17 cellular contexts compared by ENCODE assay signal in the genomic region with DNA sequence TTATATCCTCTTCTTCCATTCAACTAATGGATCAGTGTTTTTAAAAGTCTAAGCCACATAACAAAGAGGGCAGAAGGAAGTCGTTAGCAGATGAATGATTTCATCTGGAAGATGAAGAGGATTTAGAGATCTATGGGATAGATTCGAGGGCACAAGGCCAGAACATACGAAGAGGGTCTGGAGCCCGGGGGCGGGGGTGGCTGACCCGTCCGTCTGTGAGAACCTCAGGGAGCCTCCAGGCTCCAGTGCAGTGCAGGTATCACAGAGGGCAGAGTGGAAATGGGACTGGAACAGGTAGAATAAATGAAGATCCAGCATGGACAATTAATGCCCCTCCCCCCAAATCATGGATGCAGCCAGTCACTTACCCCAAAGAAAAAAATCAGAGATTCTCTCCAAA. TPM values are rescaled to one million over a fixed set of nuclear protein-coding genes. Genes with fewer than 3 reads are reported as not detected.
DNase-seq lines count a peak whose midpoint lies in the region; ATAC-seq and TF ChIP-seq lines count a peak whose summit lies in the region.
"Had no signal": no experiment of that assay in that cellular context is flagged by ENCODE, and none has a peak within 500 bp of the region (broad histone marks: within the 10 kb centered on the region; RNA-seq: fewer than 3 reads in every experiment).

No MANE protein-coding gene starts in this region.

- H3K36me3 Mint-ChIP-seq in CD4-positive, CD25-positive, alpha-beta regulatory T cell, result peaks cover 1% of the 10 kb centered on the region
- H3K36me3 Mint-ChIP-seq in CD4-positive, alpha-beta memory T cell, result peaks cover 0 to 5% of the 10 kb centered on the region in 2 donors
- H3K36me3 Mint-ChIP-seq in naive thymus-derived CD4-positive, alpha-beta T cell, result peaks cover 0 to 1% (median 0%) of the 10 kb centered on the region in 5 donors

- H3K9me3 Mint-ChIP-seq in CD4-positive, CD25-positive, alpha-beta regulatory T cell, result no peaks in the 10 kb centered on the region
- no peaks in the 10 kb centered on the region for H3K9me3 Mint-ChIP-seq in CD4-positive, alpha-beta memory T cell
- no peaks in the 10 kb centered on the region for H3K9me3 Mint-ChIP-seq in naive thymus-derived CD4-positive, alpha-beta T cell

- POLR2A ChIA-PET in CD4-positive, alpha-beta memory T cell (lab: Charles Lee; ENCODE audit: partially characterized antibody), result no interaction called here
- POLR2A ChIA-PET in naive thymus-derived CD4-positive, alpha-beta T cell (lab: Charles Lee), result interaction anchor here (0.8 kb wide), 1 partner anchor 545 kb away, joined by 3 read pairs; no protein-coding TSS in a partner anchor

- H3K4me1 ChIP-seq in CD4-positive, CD25-positive, alpha-beta regulatory T cell (ENCODE audit: control insufficient read depth, insufficient read depth, low read length, poor library complexity, severe bottlenecking), result peaks cover 29% of the 10 kb centered on the region
- peaks cover 23% of the 10 kb centered on the region for H3K4me1 ChIP-seq in CD4-positive, alpha-beta memory T cell (ENCODE audit: insufficient read depth, low read length)
- H3K4me1 ChIP-seq in naive thymus-derived CD4-positive, alpha-beta T cell (ENCODE audit: control insufficient read depth in 2 of 2, insufficient read depth in 2 of 2, low read length in 2 of 2), result peaks cover 6 to 20% of the 10 kb centered on the region in 2 donors

- DNase-seq in CD4-positive, CD25-positive, alpha-beta regulatory T cell, result no peak
- no peak for DNase-seq in CD4-positive, alpha-beta memory T cell
- DNase-seq in WERI-Rb-1 (peak; percentile 49), GM19240 (ENCODE audit: insufficient read length, low spot score) (no peak)
- no peak for DNase-seq in naive thymus-derived CD4-positive, alpha-beta T cell
- DNase-seq in stimulated activated CD4-positive, alpha-beta T cell treated with anti-CD3 and anti-CD28 coated beads, Interleukin-2, amount 100 ng/mL, for 24 hours, result no peak
- DNase-seq: activated CD4-positive, alpha-beta T cell treated with anti-CD3 and anti-CD28 coated beads, Interleukin-2, amount 50 U/mL, for 1 hour; activated CD8-positive, alpha-beta memory T cell treated with anti-CD3 and anti-CD28 coated beads, Interleukin-2, amount 50 U/mL, for 48 hours; GOT3; heart left ventricle; mesenchymal stem cell; NCI-H1105 treated with DMSO at 0.1 percent for 48 hours; NCI-H2081 treated with DMSO at 0.1 percent for 48 hours had no signal

- H3K9me3 ChIP-seq in CD4-positive, CD25-positive, alpha-beta regulatory T cell (ENCODE audit: control insufficient read depth in 2 of 2, low read length in 2 of 2), result no peaks in the 10 kb centered on the region
- no peaks in the 10 kb centered on the region for H3K9me3 ChIP-seq in CD4-positive, alpha-beta memory T cell (ENCODE audit: control insufficient read depth in 1 of 2, low read length in 2 of 2)
- H3K9me3 ChIP-seq in WERI-Rb-1 (ENCODE audit: severe bottlenecking), result no peaks in the 10 kb centered on the region
- H3K9me3 ChIP-seq in naive thymus-derived CD4-positive, alpha-beta T cell (ENCODE audit: control insufficient read depth in 2 of 3, low read length in 3 of 3), result no peaks in the 10 kb centered on the region
- H3K9me3 ChIP-seq: ascending aorta, heart left ventricle, suprapubic skin had no signal

- no peaks in the 10 kb centered on the region for H3K27me3 ChIP-seq in CD4-positive, CD25-positive, alpha-beta regulatory T cell (ENCODE audit: control insufficient read depth, insufficient read depth, low read length)
- no peaks in the 10 kb centered on the region for H3K27me3 ChIP-seq in CD4-positive, alpha-beta memory T cell (ENCODE audit: insufficient read depth, low read length)
- H3K27me3 ChIP-seq in WERI-Rb-1 (ENCODE audit: insufficient read depth, low read depth, severe bottlenecking), result no peaks in the 10 kb centered on the region
- H3K27me3 ChIP-seq in naive thymus-derived CD4-positive, alpha-beta T cell (ENCODE audit: control insufficient read depth in 2 of 2, insufficient read depth in 2 of 2, low read length in 2 of 2), result no peaks in the 10 kb centered on the region
- H3K27me3 ChIP-seq: ascending aorta, suprapubic skin had no signal

- H3K27ac Mint-ChIP-seq in CD4-positive, CD25-positive, alpha-beta regulatory T cell, result no peak overlapping the region
- peak overlapping the region in 3 of 7 donors; percentile 23 to 68 (median 56) for H3K27ac Mint-ChIP-seq in CD4-positive, alpha-beta memory T cell
- H3K27ac Mint-ChIP-seq in naive thymus-derived CD4-positive, alpha-beta T cell, result peak overlapping the region in 1 of 9 donors; percentile 29
- H3K27ac Mint-ChIP-seq: progenitor cell of endocrine pancreas had no signal

- intact Hi-C loops in CD4-positive, alpha-beta memory T cell (cut with micrococcal nuclease), result loop anchor here (5.0 kb wide), 1 partner anchor 483 kb away; the partner anchor contains the start of genes EMC7 and PGBD4
- intact Hi-C loops in naive thymus-derived CD4-positive, alpha-beta T cell (cut with micrococcal nuclease), result loop anchor here (5.0 to 10.0 kb wide), 2 partner anchors 250 to 402 kb away; partner anchors contain the start of genes SLC12A6 (in 1 of the 2) and ZNF770 (in 1 of the 2)

- no peak overlapping the region for H3K4me3 ChIP-seq in CD4-positive, CD25-positive, alpha-beta regulatory T cell (ENCODE audit: low read depth, low read length)
- no peak overlapping the region for H3K4me3 ChIP-seq in CD4-positive, alpha-beta memory T cell (ENCODE audit: low read length in 2 of 2)
- H3K4me3 ChIP-seq in WERI-Rb-1 (ENCODE audit: low read depth, low read length), result no peak overlapping the region; the same call in 1 of the 2 replicates
- no peak overlapping the region for H3K4me3 ChIP-seq in naive thymus-derived CD4-positive, alpha-beta T cell (ENCODE audit: low read length)

- no peak for TF ChIP-seq CTCF in WERI-Rb-1 (IDR thresholded peaks at IDR 0.05; ENCODE audit: low read depth, low read length)

- no peak for ATAC-seq in CD4-positive, CD25-positive, alpha-beta regulatory T cell (ENCODE audit: low read depth in 2 of 2)
- no peak for ATAC-seq in naive thymus-derived CD4-positive, alpha-beta T cell
- ATAC-seq in HG02610 (IDR thresholded peaks at IDR 0.05; ENCODE audit: unreplicated experiment), result no peak
- ATAC-seq: heart left ventricle had no signal

- H3K27me3 Mint-ChIP-seq in CD4-positive, CD25-positive, alpha-beta regulatory T cell, result peaks cover 17% of the 10 kb centered on the region
- H3K27me3 Mint-ChIP-seq in CD4-positive, alpha-beta memory T cell, result peaks cover 0 to 4% of the 10 kb centered on the region in 2 donors
- peaks cover 3 to 19% (median 10%) of the 10 kb centered on the region in 5 donors for H3K27me3 Mint-ChIP-seq in naive thymus-derived CD4-positive, alpha-beta T cell

- H3K4me3 Mint-ChIP-seq in CD4-positive, CD25-positive, alpha-beta regulatory T cell, result peak overlapping the region; percentile 63 to 94 (median 70)
- H3K4me3 Mint-ChIP-seq in CD4-positive, alpha-beta memory T cell, result peak overlapping the region; percentile 29 to 81 (median 49)
- H3K4me3 Mint-ChIP-seq in naive thymus-derived CD4-positive, alpha-beta T cell, result peak overlapping the region; percentile 9 to 91 (median 47)

- no peak overlapping the region for H3K27ac ChIP-seq in CD4-positive, CD25-positive, alpha-beta regulatory T cell (ENCODE audit: insufficient read depth, low read length, poor library complexity, severe bottlenecking)
- no peak overlapping the region for H3K27ac ChIP-seq in CD4-positive, alpha-beta memory T cell (ENCODE audit: low read depth, low read length)
- no peak overlapping the region; the same call in 1 of the 2 replicates for H3K27ac ChIP-seq in WERI-Rb-1
- no peak overlapping the region for H3K27ac ChIP-seq in naive thymus-derived CD4-positive, alpha-beta T cell (ENCODE audit: low read depth, low read length)
- H3K27ac ChIP-seq: ascending aorta, heart left ventricle, suprapubic skin had no signal

- CTCF ChIA-PET in CD4-positive, alpha-beta memory T cell (lab: Charles Lee; ENCODE audit: partially characterized antibody), result interaction anchor here (1.2 kb wide), 1 partner anchor 218 kb away, joined by 3 read pairs; the partner anchor contains the start of gene LPCAT4
- CTCF ChIA-PET in naive thymus-derived CD4-positive, alpha-beta T cell (lab: Charles Lee), result interaction anchor here (0.7 to 2.4 kb wide), 2 partner anchors 217 to 376 kb away, joined by 3 to 8 read pairs; partner anchors contain the start of genes KATNBL1 and LPCAT4

- no peaks in the 10 kb centered on the region for H3K36me3 ChIP-seq in CD4-positive, CD25-positive, alpha-beta regulatory T cell (ENCODE audit: control insufficient read depth, insufficient read depth, low read length)
- no peaks in the 10 kb centered on the region for H3K36me3 ChIP-seq in CD4-positive, alpha-beta memory T cell (ENCODE audit: insufficient read depth, low read length)
- H3K36me3 ChIP-seq in WERI-Rb-1, result no peaks in the 10 kb centered on the region
- H3K36me3 ChIP-seq in naive thymus-derived CD4-positive, alpha-beta T cell (ENCODE audit: control insufficient read depth in 2 of 3, insufficient read depth in 3 of 3, low read length in 3 of 3), result peaks cover 0 to 12% (median 0%) of the 10 kb centered on the region in 3 experiments
- H3K36me3 ChIP-seq: ascending aorta, heart left ventricle, suprapubic skin had no signal

- peaks cover 5 to 34% (median 26%) of the 10 kb centered on the region in 4 donors for H3K4me1 Mint-ChIP-seq in CD4-positive, CD25-positive, alpha-beta regulatory T cell
- peaks cover 14 to 31% (median 21%) of the 10 kb centered on the region in 4 donors for H3K4me1 Mint-ChIP-seq in CD4-positive, alpha-beta memory T cell
- H3K4me1 Mint-ChIP-seq in naive thymus-derived CD4-positive, alpha-beta T cell, result peaks cover 13 to 33% (median 25%) of the 10 kb centered on the region in 7 donors

RNA-seq across cellular contexts. Expression of gene GOLGA8B, which starts 1.5 kb away (rescaled TPM):
- 545 TPM for total RNA-seq in CD4-positive, CD25-positive, alpha-beta regulatory T cell
- polyA plus RNA-seq in CD4-positive, CD25-positive, alpha-beta regulatory T cell, result 10 to 100 TPM in 2 of 4 donors, 1 to 10 TPM in 2; 5.1 to 14.2 (median 9.6) TPM
- 100 to 1,000 TPM; 332 to 340 TPM for total RNA-seq in CD4-positive, alpha-beta memory T cell
- polyA plus RNA-seq in CD4-positive, alpha-beta memory T cell, result 1 to 10 TPM; 4.8 to 6.5 TPM
- total RNA-seq in naive thymus-derived CD4-positive, alpha-beta T cell, result 100 to 1,000 TPM; 285 to 393 (median 315) TPM
- 1 to 10 TPM; 2.5 to 8.6 TPM for polyA plus RNA-seq in naive thymus-derived CD4-positive, alpha-beta T cell
